In the genomic region with DNA sequence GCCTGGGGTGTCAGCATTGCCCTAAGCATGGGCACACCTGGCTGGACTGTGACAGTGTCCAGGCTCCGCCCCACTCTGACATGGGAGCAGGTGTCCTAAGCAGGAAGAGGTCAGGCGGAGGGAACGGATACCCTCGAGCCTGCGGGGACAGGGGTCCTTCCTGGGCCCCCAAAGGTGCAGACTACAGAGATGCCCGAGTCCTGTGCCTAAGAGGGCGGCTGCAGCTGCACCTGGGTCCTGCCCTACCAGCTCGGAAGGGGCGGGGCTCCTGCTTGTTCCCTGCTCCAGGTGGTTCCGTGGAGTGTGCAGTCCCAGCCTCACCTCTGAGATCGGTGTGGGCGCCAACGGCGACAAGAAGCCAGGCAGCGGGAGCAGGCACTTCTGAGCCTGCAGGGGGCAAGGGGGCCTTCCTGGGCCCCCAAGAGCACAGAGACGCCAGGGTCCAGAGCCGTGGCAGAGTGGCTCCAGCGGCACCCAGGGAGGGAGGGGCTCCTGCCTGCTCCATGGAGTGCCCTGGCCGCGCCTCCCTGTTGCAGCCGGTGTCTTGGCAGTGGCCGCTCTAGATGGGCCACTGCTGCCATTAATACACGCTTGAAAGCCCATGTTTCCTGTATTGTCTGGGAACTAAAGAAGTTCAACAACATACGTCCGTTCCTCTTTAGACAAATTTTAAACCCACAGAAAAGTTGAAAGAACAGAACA, we compare ENCODE assay signal across 11 cellular contexts.
DNase-seq lines count a peak whose midpoint lies in the region; ATAC-seq, FAIRE-seq and TF ChIP-seq lines count a peak whose summit lies in the region.
"Had no signal": no experiment of that assay in that cellular context is flagged by ENCODE, and none has a peak within 500 bp of the region (broad histone marks: within the 10 kb centered on the region; RNA-seq: fewer than 3 reads in every experiment).

No MANE protein-coding gene starts in this region.

- in situ Hi-C loops in IMR-90 (cut with MboI; ENCODE audit: low sequenced_read_pairs): no loop called here

- intact Hi-C loops in IMR-90 (cut with micrococcal nuclease): no loop called here

- H3K36me3 ChIP-seq in IMR-90 (ENCODE audit: control insufficient read depth, insufficient read depth, low read length) (no peaks in the 10 kb centered on the region), iPS-15b (ENCODE audit: control insufficient read depth, insufficient read depth, low read length) (no peaks in the 10 kb centered on the region)
- H3K36me3 ChIP-seq: ascending aorta, esophagus muscularis mucosa, HAP-1 had no signal

- H3K9ac ChIP-seq in IMR-90 (ENCODE audit: low read depth, low read length) (no peak overlapping the region), iPS-15b (ENCODE audit: low read depth, low read length) (no peak overlapping the region)

- H3K56ac ChIP-seq in IMR-90 (ENCODE audit: extremely low read depth, insufficient read depth, low read length): no peak overlapping the region

- H3K23ac ChIP-seq in IMR-90 (ENCODE audit: low read depth, low read length): no peak overlapping the region

- CTCF ChIA-PET in IMR-90 (lab: Yijun Ruan, JAX): no interaction called here

- POLR2A ChIA-PET in IMR-90 (lab: Charles Lee; ENCODE audit: unreplicated experiment): no interaction called here

- H3K9me1 ChIP-seq in IMR-90 (ENCODE audit: insufficient read depth, low read length): peaks cover 5% of the 10 kb centered on the region; the same call in 1 of the 2 replicates

- no peak for TF ChIP-seq POLR2A in IMR-90 (IDR thresholded peaks at IDR 0.05; ENCODE audit: low read depth, low read length)
- TF ChIP-seq POLR2A in GM12891 (IDR thresholded peaks at IDR 0.05; ENCODE audit: low read depth, low read length): no peak

- no peak overlapping the region for H2BK15ac ChIP-seq in IMR-90 (ENCODE audit: low read depth, low read length)

- H3K27me3 ChIP-seq in IMR-90 (ENCODE audit: control insufficient read depth, insufficient read depth, low read length): peaks cover 5% of the 10 kb centered on the region
- H3K27me3 ChIP-seq in iPS-15b (ENCODE audit: control insufficient read depth, insufficient read depth, low read length): no peaks in the 10 kb centered on the region
- H3K27me3 ChIP-seq: ascending aorta had no signal

- H4K8ac ChIP-seq in IMR-90 (ENCODE audit: low read depth in 2 of 2, low read length in 2 of 2): no peak overlapping the region

- H3K14ac ChIP-seq in IMR-90 (replicated peaks; ENCODE audit: low read depth, low read length): no peak overlapping the region

- no TSS peak for BruUV-seq in IMR-90 (replicated peaks; lab: Mats Ljungman, UMichigan)

- no peaks in the 10 kb centered on the region for H3K36me3 Mint-ChIP-seq in stimulated activated effector memory CD8-positive, alpha-beta T cell treated with anti-CD3 and anti-CD28 coated beads, Interleukin-12 subunit alpha, Interleukin-12 subunit beta, amount 100 ng/mL, for 72 hours

- DNase-seq in IMR-90 (no peak), NCI-H526 (lab: John Stamatoyannopoulos, UW) (peak; percentile 50 to 85), GM12891 (ENCODE audit: insufficient read length, low spot score) (no peak), NCI-H446 (lab: John Stamatoyannopoulos, UW) (no peak)
- DNase-seq in stimulated activated effector memory CD8-positive, alpha-beta T cell treated with anti-CD3 and anti-CD28 coated beads, Interleukin-12 subunit alpha, Interleukin-12 subunit beta, amount 100 ng/mL, for 72 hours (ENCODE audit: low spot score in 2 of 2): no peak
- DNase-seq: stimulated activated CD4-positive, alpha-beta T cell treated with anti-CD3 and anti-CD28 coated beads, Interleukin-4, amount 100 ng/mL, for 1 hour had no signal

- no peak overlapping the region for H3K4ac ChIP-seq in IMR-90 (ENCODE audit: low read depth, low read length)

- no peaks in the 10 kb centered on the region for H3K4me1 Mint-ChIP-seq in stimulated activated effector memory CD8-positive, alpha-beta T cell treated with anti-CD3 and anti-CD28 coated beads, Interleukin-12 subunit alpha, Interleukin-12 subunit beta, amount 100 ng/mL, for 72 hours

- no peaks in the 10 kb centered on the region for H3K79me1 ChIP-seq in IMR-90 (ENCODE audit: low read depth in 1 of 2, low read length in 2 of 2)

- H2BK5ac ChIP-seq in IMR-90 (ENCODE audit: low read depth, low read length, poor library complexity, severe bottlenecking): no peak overlapping the region

- H3K4me3 ChIP-seq in IMR-90 (ENCODE audit: insufficient read depth, low read depth, low read length): no peak overlapping the region
- peak overlapping the region; percentile 50 for H3K4me3 ChIP-seq in iPS-15b (ENCODE audit: low read depth, low read length)
- H3K4me3 ChIP-seq: ascending aorta, esophagus muscularis mucosa, HAP-1 had no signal

- no peak overlapping the region for H3K27ac ChIP-seq in IMR-90 (ENCODE audit: insufficient read depth, low read length)
- H3K27ac ChIP-seq: ascending aorta, esophagus muscularis mucosa had no signal

- no peak overlapping the region for H3K18ac ChIP-seq in IMR-90 (ENCODE audit: low read depth, low read length)

- TF ChIP-seq RAD21 in IMR-90 (IDR thresholded peaks at IDR 0.05; ENCODE audit: low read length): no peak

- no peak overlapping the region for H2AK9ac ChIP-seq in IMR-90 (replicated peaks; ENCODE audit: low read depth, low read length, poor library complexity)

- ATAC-seq in IMR-90 (ENCODE audit: low read depth) (no peak), GM21447 (IDR thresholded peaks at IDR 0.05; ENCODE audit: unreplicated experiment) (no peak)
- peak; percentile 43 for ATAC-seq in stimulated activated effector memory CD8-positive, alpha-beta T cell treated with anti-CD3 and anti-CD28 coated beads, Interleukin-12 subunit alpha, Interleukin-12 subunit beta, amount 100 ng/mL, for 72 hours

- peaks cover 8% of the 10 kb centered on the region for H3K9me3 Mint-ChIP-seq in stimulated activated effector memory CD8-positive, alpha-beta T cell treated with anti-CD3 and anti-CD28 coated beads, Interleukin-12 subunit alpha, Interleukin-12 subunit beta, amount 100 ng/mL, for 72 hours

- no peak overlapping the region for H3K4me3 Mint-ChIP-seq in stimulated activated effector memory CD8-positive, alpha-beta T cell treated with anti-CD3 and anti-CD28 coated beads, Interleukin-12 subunit alpha, Interleukin-12 subunit beta, amount 100 ng/mL, for 72 hours

- peak overlapping the region; percentile 41 for H2AFZ ChIP-seq in IMR-90 (replicated peaks; ENCODE audit: low read length, poor library complexity)

- no peak overlapping the region for H4K91ac ChIP-seq in IMR-90 (ENCODE audit: insufficient read depth, low read depth, low read length)

- no peak overlapping the region for H4K5ac ChIP-seq in IMR-90 (ENCODE audit: low read depth, low read length)

- H4K20me1 ChIP-seq in IMR-90 (ENCODE audit: insufficient read depth, low read length): no peaks in the 10 kb centered on the region

- WGBS in IMR-90 (ENCODE audit: extremely low coverage in 2 of 2, insufficient read length in 1 of 2), 2 experiments: 60% methylated on average over 6 of the region's 25 CpGs; no CpG with 5 or more reads in 1 of the 2 experiments

- H3K4me2 ChIP-seq in IMR-90 (ENCODE audit: low read depth, low read length): no peak overlapping the region

- H2BK20ac ChIP-seq in IMR-90 (ENCODE audit: low read depth, low read length): no peak overlapping the region

- H3K27ac Mint-ChIP-seq in stimulated activated effector memory CD8-positive, alpha-beta T cell treated with anti-CD3 and anti-CD28 coated beads, Interleukin-12 subunit alpha, Interleukin-12 subunit beta, amount 100 ng/mL, for 72 hours: no peak overlapping the region

- H3K4me1 ChIP-seq in IMR-90 (ENCODE audit: control insufficient read depth, insufficient read depth, low read length): peaks cover 2% of the 10 kb centered on the region
- no peaks in the 10 kb centered on the region for H3K4me1 ChIP-seq in iPS-15b (ENCODE audit: control insufficient read depth, insufficient read depth, low read length)
- H3K4me1 ChIP-seq: ascending aorta had no signal

- H3K9me3 ChIP-seq in IMR-90 (ENCODE audit: control insufficient read depth, insufficient read depth, low read length) (no peaks in the 10 kb centered on the region), iPS-15b (ENCODE audit: control insufficient read depth, insufficient read depth, low read length) (no peaks in the 10 kb centered on the region)
- H3K9me3 ChIP-seq: ascending aorta, esophagus muscularis mucosa, HAP-1 had no signal

- H2AK5ac ChIP-seq in IMR-90 (ENCODE audit: low read depth, low read length): no peak overlapping the region

- FAIRE-seq in GM12891 (lab: Jason Lieb, UNC): no peak

- TF ChIP-seq CTCF in IMR-90 (conservative IDR thresholded peaks at IDR 0.05; ENCODE audit: low read depth, low read length): no peak

- dilution Hi-C loops in IMR-90 (cut with HindIII; ENCODE audit: low sequenced_read_pairs, unreplicated experiment): no loop called here

- no peak overlapping the region for H2BK120ac ChIP-seq in IMR-90 (ENCODE audit: low read depth, low read length)

TF ChIP-seq in IMR-90, 13 proteins besides CTCF, POLR2A, EP300 and RAD21 (continues in another document):
- TF ChIP-seq MXI1 (IDR thresholded peaks at IDR 0.05; ENCODE audit: borderline replicate concordance, low read depth, low read length) (no peak), FOS (IDR thresholded peaks at IDR 0.05; ENCODE audit: low read depth, low read length) (no peak)
- TF ChIP-seq, protein P1, sequence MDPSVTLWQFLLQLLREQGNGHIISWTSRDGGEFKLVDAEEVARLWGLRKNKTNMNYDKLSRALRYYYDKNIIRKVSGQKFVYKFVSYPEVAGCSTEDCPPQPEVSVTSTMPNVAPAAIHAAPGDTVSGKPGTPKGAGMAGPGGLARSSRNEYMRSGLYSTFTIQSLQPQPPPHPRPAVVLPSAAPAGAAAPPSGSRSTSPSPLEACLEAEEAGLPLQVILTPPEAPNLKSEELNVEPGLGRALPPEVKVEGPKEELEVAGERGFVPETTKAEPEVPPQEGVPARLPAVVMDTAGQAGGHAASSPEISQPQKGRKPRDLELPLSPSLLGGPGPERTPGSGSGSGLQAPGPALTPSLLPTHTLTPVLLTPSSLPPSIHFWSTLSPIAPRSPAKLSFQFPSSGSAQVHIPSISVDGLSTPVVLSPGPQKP (IDR thresholded peaks at IDR 0.05; ENCODE audit: borderline replicate concordance, low read depth, low read length): no peak

TF ChIP-seq in GM12891, 5 proteins besides CTCF, POLR2A, EP300 and RAD21:
- TF ChIP-seq TAF1 (IDR thresholded peaks at IDR 0.05; ENCODE audit: low read depth, low read length) (no peak), POU2F2 (IDR thresholded peaks at IDR 0.05; ENCODE audit: low read depth, low read length) (no peak), PAX5 (IDR thresholded peaks at IDR 0.05; ENCODE audit: insufficient read depth, low read length, severe bottlenecking) (no peak)

Comparison
In these comparisons a context has a peak if more than half of its experiments do, and no peak if none do; other contexts are left out.
1. DNase-seq: peak in NCI-H526 (2 of 2); none in IMR-90 (single experiment), stimulated activated effector memory CD8-positive, alpha-beta T cell treated with anti-CD3 and anti-CD28 coated beads, Interleukin-12 subunit alpha, Interleukin-12 subunit beta, amount 100 ng/mL, for 72 hours (0 of 2), GM12891 (single experiment) and NCI-H446 (0 of 2).